ENCODE assay signal across 9 cellular contexts in the genomic region with DNA sequence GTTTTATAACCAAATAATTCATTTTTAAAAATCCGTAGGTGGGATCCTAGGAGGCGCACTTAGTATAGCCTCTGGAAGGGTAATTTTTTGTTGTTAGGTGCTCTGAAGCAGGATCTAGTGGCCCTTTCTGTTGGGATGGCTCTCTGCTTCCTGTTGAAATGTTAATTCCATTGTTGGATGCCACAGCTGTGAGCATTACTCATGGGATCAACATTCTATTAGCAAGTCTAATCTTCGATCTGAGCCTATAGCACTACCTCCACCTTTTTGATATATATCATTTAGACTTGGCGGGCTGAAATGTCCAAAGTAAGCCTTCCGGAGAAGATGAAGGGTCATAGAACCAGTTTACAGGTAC. TPM values are rescaled to one million over a fixed set of nuclear protein-coding genes. Genes with fewer than 3 reads are reported as not detected.
DNase-seq lines count a peak whose midpoint lies in the region; ATAC-seq and TF ChIP-seq lines count a peak whose summit lies in the region.
"Had no signal": no experiment of that assay in that cellular context is flagged by ENCODE, and none has a peak within 500 bp of the region (broad histone marks: within the 10 kb centered on the region; RNA-seq: fewer than 3 reads in every experiment).

No MANE protein-coding gene starts in this region.

- H3K27ac Mint-ChIP-seq in activated T-helper 2 cell treated with anti-CD3 and anti-CD28 coated beads, Interferon-gamma antibody, Interleukin-2, Interleukin-4, amounts not matched to agents 10 μg/mL and 5 μg/mL and 100 μg/mL, durations not matched to agents 14 hours and 24 hours and 36 hours = no peak overlapping the region

- 31 to 38% methylated on average over 5 of the region's 5 CpGs for WGBS in testis, 2 donors

- H3K9me3 ChIP-seq in iPS-18c (ENCODE audit: control insufficient read depth, insufficient read depth, low read length) (no peaks in the 10 kb centered on the region), testis (no peaks in the 10 kb centered on the region)

- H3K27me3 Mint-ChIP-seq in activated T-cell treated with anti-CD3 and anti-CD28 coated beads, Interleukin-2, amount 50 U/mL, for 4 hours (ENCODE audit: low read depth) = peaks cover 25% of the 10 kb centered on the region
- peaks cover 57% of the 10 kb centered on the region for H3K27me3 Mint-ChIP-seq in activated T-helper 2 cell treated with anti-CD3 and anti-CD28 coated beads, Interferon-gamma antibody, Interleukin-2, Interleukin-4, amounts not matched to agents 10 μg/mL and 5 μg/mL and 100 μg/mL, durations not matched to agents 14 hours and 24 hours and 36 hours (ENCODE audit: low read depth)

- no peak for TF ChIP-seq POLR2A in testis (IDR thresholded peaks at IDR 0.05)

- peak overlapping the region; percentile 78 for H3K4me3 ChIP-seq in iPS-18c (ENCODE audit: insufficient read depth, low read depth, low read length)
- H3K4me3 ChIP-seq in testis = peak overlapping the region; percentile 80 to 83

- peaks cover 8% of the 10 kb centered on the region for H3K4me1 ChIP-seq in testis

- no peaks in the 10 kb centered on the region for H3K36me3 Mint-ChIP-seq in activated T-cell treated with anti-CD3 and anti-CD28 coated beads, Interleukin-2, amount 50 U/mL, for 4 hours (ENCODE audit: insufficient read depth)
- H3K36me3 Mint-ChIP-seq in activated T-helper 2 cell treated with anti-CD3 and anti-CD28 coated beads, Interferon-gamma antibody, Interleukin-2, Interleukin-4, amounts not matched to agents 10 μg/mL and 5 μg/mL and 100 μg/mL, durations not matched to agents 14 hours and 24 hours and 36 hours (ENCODE audit: low read depth) = no peaks in the 10 kb centered on the region

- peaks cover 20% of the 10 kb centered on the region for H3K4me1 Mint-ChIP-seq in activated T-cell treated with anti-CD3 and anti-CD28 coated beads, Interleukin-2, amount 50 U/mL, for 4 hours (ENCODE audit: low read depth)
- H3K4me1 Mint-ChIP-seq in activated T-helper 2 cell treated with anti-CD3 and anti-CD28 coated beads, Interferon-gamma antibody, Interleukin-2, Interleukin-4, amounts not matched to agents 10 μg/mL and 5 μg/mL and 100 μg/mL, durations not matched to agents 14 hours and 24 hours and 36 hours (ENCODE audit: low read depth) = peaks cover 15% of the 10 kb centered on the region

- H3K36me3 ChIP-seq in testis (ENCODE audit: low read depth, missing control alignments) = no peaks in the 10 kb centered on the region

- intact Hi-C loops in activated T-helper 2 cell treated with anti-CD3 and anti-CD28 coated beads, Interferon-gamma antibody, Interleukin-2, Interleukin-4, amounts not matched to agents 10 μg/mL and 5 μg/mL and 100 μg/mL, durations not matched to agents 14 hours and 24 hours and 36 hours (cut with micrococcal nuclease) = loop anchor here (5.0 to 10.0 kb wide), 2 partner anchors 98 to 129 kb away; partner anchors contain the start of gene BTG3
- intact Hi-C loops in testis (cut with DNase I; ENCODE audit: low total_unique reads) = no loop called here

- no peak for TF ChIP-seq CTCF in testis (IDR thresholded peaks at IDR 0.05)

- ATAC-seq in activated T-cell treated with anti-CD3 and anti-CD28 coated beads, Interleukin-2, amount 50 U/mL, for 4 hours = no peak
- ATAC-seq in HG02623 (IDR thresholded peaks at IDR 0.05; ENCODE audit: unreplicated experiment) (no peak), GM21717 (IDR thresholded peaks at IDR 0.05; ENCODE audit: unreplicated experiment) (no peak)

- H3K9me3 Mint-ChIP-seq in activated T-cell treated with anti-CD3 and anti-CD28 coated beads, Interleukin-2, amount 50 U/mL, for 4 hours = no peaks in the 10 kb centered on the region
- H3K9me3 Mint-ChIP-seq in activated T-helper 2 cell treated with anti-CD3 and anti-CD28 coated beads, Interferon-gamma antibody, Interleukin-2, Interleukin-4, amounts not matched to agents 10 μg/mL and 5 μg/mL and 100 μg/mL, durations not matched to agents 14 hours and 24 hours and 36 hours = no peaks in the 10 kb centered on the region

- DNase-seq in activated T-cell treated with anti-CD3 and anti-CD28 coated beads, Interleukin-2, amount 50 U/mL, for 4 hours = no peak
- no peak for DNase-seq in activated T-cell treated with anti-CD3 and anti-CD28 coated beads, Interleukin-2, amount 50 U/mL, for 48 hours
- no peak for DNase-seq in activated T-helper 2 cell treated with anti-CD3 and anti-CD28 coated beads, Interferon-gamma antibody, Interleukin-2, Interleukin-4, amounts not matched to agents 10 μg/mL and 5 μg/mL and 100 μg/mL, durations not matched to agents 14 hours and 24 hours and 36 hours (ENCODE audit: low spot score)
- DNase-seq in testis (no peak), islet precursor cell (no peak)
- DNase-seq: activated gamma-delta T cell had no signal

- H3K4me3 Mint-ChIP-seq in activated T-cell treated with anti-CD3 and anti-CD28 coated beads, Interleukin-2, amount 50 U/mL, for 4 hours = peak overlapping the region; percentile 86
- H3K4me3 Mint-ChIP-seq in activated T-helper 2 cell treated with anti-CD3 and anti-CD28 coated beads, Interferon-gamma antibody, Interleukin-2, Interleukin-4, amounts not matched to agents 10 μg/mL and 5 μg/mL and 100 μg/mL, durations not matched to agents 14 hours and 24 hours and 36 hours (ENCODE audit: low read depth) = peak overlapping the region; percentile 83

- H3K27ac ChIP-seq in testis = peak overlapping the region; percentile 83 to 88

- no peaks in the 10 kb centered on the region for H3K27me3 ChIP-seq in testis

RNA-seq across cellular contexts. Expression of gene CXADR, which starts 1.3 kb away (rescaled TPM):
- under 1 TPM; 0.30 to 0.66 (median 0.63) TPM for total RNA-seq in activated T-cell treated with anti-CD3 and anti-CD28 coated beads, Interleukin-2, amount 50 U/mL, for 4 hours
- total RNA-seq in activated T-helper 2 cell treated with anti-CD3 and anti-CD28 coated beads, Interferon-gamma antibody, Interleukin-2, Interleukin-4, amounts not matched to agents 10 μg/mL and 5 μg/mL and 100 μg/mL, durations not matched to agents 14 hours and 24 hours and 36 hours = 0.39 and 0.64 TPM in 2 replicates
- 10 to 100 TPM; 65.4 to 87.0 TPM for total RNA-seq in testis
- polyA plus RNA-seq in testis (ENCODE audit: insufficient read depth, low read depth, low replicate concordance) = 17.6 TPM

Comparison
In these comparisons a context has a peak if more than half of its experiments do, and no peak if none do; other contexts are left out.
1. RNA of gene CXADR, which starts 1.3 kb away (total RNA-seq): 65.4 to 87.0 TPM in testis; 0.39 to 0.64 TPM in activated T-helper 2 cell treated with anti-CD3 and anti-CD28 coated beads, Interferon-gamma antibody, Interleukin-2, Interleukin-4, amounts not matched to agents 10 μg/mL and 5 μg/mL and 100 μg/mL, durations not matched to agents 14 hours and 24 hours and 36 hours and 0.30 to 0.66 TPM in activated T-cell treated with anti-CD3 and anti-CD28 coated beads, Interleukin-2, amount 50 U/mL, for 4 hours; every median in the first group is over 10 times any median in the second.